1 cellular context compared by ENCODE assay signal in genomic region chr2:29524652-29525051, GRCh38.
TF ChIP-seq lines count a peak whose summit lies in the region.

No MANE protein-coding gene starts in this region.

TF ChIP-seq in HEK293, 187 proteins besides CTCF, POLR2A, EP300 and RAD21 (continued from another document):
- TF ChIP-seq ZBTB17 (tag by site-specific recombination; IDR thresholded peaks at IDR 0.05) (peak; percentile 96), ZSCAN4 (tag by site-specific recombination; IDR thresholded peaks at IDR 0.05) (no peak)
